ENCODE assay signal across 1 cellular context in genomic region chr12:93115198-93115601, GRCh38.
TF ChIP-seq lines count a peak whose summit lies in the region.

No MANE protein-coding gene starts in this region.

TF ChIP-seq in K562, 482 proteins besides CTCF, POLR2A, EP300 and RAD21 (continued from another document and continues in another):
- TF ChIP-seq ZNF76 (CRISPR knock-in tag; IDR thresholded peaks at IDR 0.05; ENCODE audit: borderline replicate concordance), result no peak
- peak; percentile 80; the same call in 1 of the 2 replicates for TF ChIP-seq ZNF395 (CRISPR knock-in tag; IDR thresholded peaks at IDR 0.05)
- TF ChIP-seq CXXC5 (CRISPR knock-in tag; IDR thresholded peaks at IDR 0.05), result peak; percentile 94
- no peak for TF ChIP-seq SLC30A9 (CRISPR knock-in tag; IDR thresholded peaks at IDR 0.05)
- TF ChIP-seq CCNT2 (IDR thresholded peaks at IDR 0.05; ENCODE audit: borderline replicate concordance, extremely low read depth, insufficient read length, low read depth, low read length), result peak; percentile 66
- peak; percentile 79 for TF ChIP-seq ZEB2 (IDR thresholded peaks at IDR 0.05)
- TF ChIP-seq ZC3H4 (CRISPR knock-in tag; IDR thresholded peaks at IDR 0.05; ENCODE audit: borderline replicate concordance), result no peak
- TF ChIP-seq SRSF9 (IDR thresholded peaks at IDR 0.05; ENCODE audit: borderline replicate concordance, low read depth, low read length), result no peak
- TF ChIP-seq ZKSCAN1 (IDR thresholded peaks at IDR 0.05; ENCODE audit: low read depth, low read length), result no peak
- TF ChIP-seq, protein P1, sequence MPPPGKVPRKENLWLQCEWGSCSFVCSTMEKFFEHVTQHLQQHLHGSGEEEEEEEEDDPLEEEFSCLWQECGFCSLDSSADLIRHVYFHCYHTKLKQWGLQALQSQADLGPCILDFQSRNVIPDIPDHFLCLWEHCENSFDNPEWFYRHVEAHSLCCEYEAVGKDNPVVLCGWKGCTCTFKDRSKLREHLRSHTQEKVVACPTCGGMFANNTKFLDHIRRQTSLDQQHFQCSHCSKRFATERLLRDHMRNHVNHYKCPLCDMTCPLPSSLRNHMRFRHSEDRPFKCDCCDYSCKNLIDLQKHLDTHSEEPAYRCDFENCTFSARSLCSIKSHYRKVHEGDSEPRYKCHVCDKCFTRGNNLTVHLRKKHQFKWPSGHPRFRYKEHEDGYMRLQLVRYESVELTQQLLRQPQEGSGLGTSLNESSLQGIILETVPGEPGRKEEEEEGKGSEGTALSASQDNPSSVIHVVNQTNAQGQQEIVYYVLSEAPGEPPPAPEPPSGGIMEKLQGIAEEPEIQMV (tag; conservative IDR thresholded peaks at IDR 0.05; ENCODE audit: low read depth), result no peak
- TF ChIP-seq DIDO1 (tag; IDR thresholded peaks at IDR 0.05; ENCODE audit: low read depth), result no peak
- TF ChIP-seq BDP1 (IDR thresholded peaks at IDR 0.05; ENCODE audit: insufficient read depth, insufficient read length), result no peak
- TF ChIP-seq, protein P2, sequence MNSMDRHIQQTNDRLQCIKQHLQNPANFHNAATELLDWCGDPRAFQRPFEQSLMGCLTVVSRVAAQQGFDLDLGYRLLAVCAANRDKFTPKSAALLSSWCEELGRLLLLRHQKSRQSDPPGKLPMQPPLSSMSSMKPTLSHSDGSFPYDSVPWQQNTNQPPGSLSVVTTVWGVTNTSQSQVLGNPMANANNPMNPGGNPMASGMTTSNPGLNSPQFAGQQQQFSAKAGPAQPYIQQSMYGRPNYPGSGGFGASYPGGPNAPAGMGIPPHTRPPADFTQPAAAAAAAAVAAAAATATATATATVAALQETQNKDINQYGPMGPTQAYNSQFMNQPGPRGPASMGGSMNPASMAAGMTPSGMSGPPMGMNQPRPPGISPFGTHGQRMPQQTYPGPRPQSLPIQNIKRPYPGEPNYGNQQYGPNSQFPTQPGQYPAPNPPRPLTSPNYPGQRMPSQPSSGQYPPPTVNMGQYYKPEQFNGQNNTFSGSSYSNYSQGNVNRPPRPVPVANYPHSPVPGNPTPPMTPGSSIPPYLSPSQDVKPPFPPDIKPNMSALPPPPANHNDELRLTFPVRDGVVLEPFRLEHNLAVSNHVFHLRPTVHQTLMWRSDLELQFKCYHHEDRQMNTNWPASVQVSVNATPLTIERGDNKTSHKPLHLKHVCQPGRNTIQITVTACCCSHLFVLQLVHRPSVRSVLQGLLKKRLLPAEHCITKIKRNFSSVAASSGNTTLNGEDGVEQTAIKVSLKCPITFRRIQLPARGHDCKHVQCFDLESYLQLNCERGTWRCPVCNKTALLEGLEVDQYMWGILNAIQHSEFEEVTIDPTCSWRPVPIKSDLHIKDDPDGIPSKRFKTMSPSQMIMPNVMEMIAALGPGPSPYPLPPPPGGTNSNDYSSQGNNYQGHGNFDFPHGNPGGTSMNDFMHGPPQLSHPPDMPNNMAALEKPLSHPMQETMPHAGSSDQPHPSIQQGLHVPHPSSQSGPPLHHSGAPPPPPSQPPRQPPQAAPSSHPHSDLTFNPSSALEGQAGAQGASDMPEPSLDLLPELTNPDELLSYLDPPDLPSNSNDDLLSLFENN (IDR thresholded peaks at IDR 0.05; ENCODE audit: low read depth in 2 of 2, low read length in 2 of 2), result peak in 1 of 2 experiments; percentile 82; a peak in 1 of 4 replicates
- TF ChIP-seq, protein P3, sequence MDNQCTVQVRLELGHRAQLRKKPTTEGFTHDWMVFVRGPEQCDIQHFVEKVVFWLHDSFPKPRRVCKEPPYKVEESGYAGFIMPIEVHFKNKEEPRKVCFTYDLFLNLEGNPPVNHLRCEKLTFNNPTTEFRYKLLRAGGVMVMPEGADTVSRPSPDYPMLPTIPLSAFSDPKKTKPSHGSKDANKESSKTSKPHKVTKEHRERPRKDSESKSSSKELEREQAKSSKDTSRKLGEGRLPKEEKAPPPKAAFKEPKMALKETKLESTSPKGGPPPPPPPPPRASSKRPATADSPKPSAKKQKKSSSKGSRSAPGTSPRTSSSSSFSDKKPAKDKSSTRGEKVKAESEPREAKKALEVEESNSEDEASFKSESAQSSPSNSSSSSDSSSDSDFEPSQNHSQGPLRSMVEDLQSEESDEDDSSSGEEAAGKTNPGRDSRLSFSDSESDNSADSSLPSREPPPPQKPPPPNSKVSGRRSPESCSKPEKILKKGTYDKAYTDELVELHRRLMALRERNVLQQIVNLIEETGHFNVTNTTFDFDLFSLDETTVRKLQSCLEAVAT (IDR thresholded peaks at IDR 0.05), result 0 out of 4 replicates have a peak, but pooled peaks of 1 of the 2 experiments have one; percentile 17
- no peak for TF ChIP-seq TEAD1 (CRISPR knock-in tag; IDR thresholded peaks at IDR 0.05)
- TF ChIP-seq OTX1 (CRISPR knock-in tag; IDR thresholded peaks at IDR 0.05), result no peak
- peak; percentile 98 for TF ChIP-seq TCF3 (CRISPR knock-in tag; IDR thresholded peaks at IDR 0.05)
- 0 out of 3 replicates have a peak, but pooled peaks of 1 of the 2 experiments have one; percentile 20 for TF ChIP-seq CBX3 (IDR thresholded peaks at IDR 0.05; ENCODE audit: borderline replicate concordance in 1 of 2, low read length in 2 of 2)
- peak; percentile 28; the same call in 1 of the 2 replicates for TF ChIP-seq JUND (IDR thresholded peaks at IDR 0.05; ENCODE audit: borderline replicate concordance, low read depth, low read length)
- no peak; the same call in 2 of the 3 replicates for TF ChIP-seq JUND (tag; IDR thresholded peaks at IDR 0.05; ENCODE audit: borderline replicate concordance, low read depth, low read length)
- peak; percentile 96 for TF ChIP-seq CBFA2T2 (conservative IDR thresholded peaks at IDR 0.05)
- peak; percentile 63 for TF ChIP-seq MEF2D (tag; conservative IDR thresholded peaks at IDR 0.05; ENCODE audit: low read depth)
- TF ChIP-seq, protein P4, sequence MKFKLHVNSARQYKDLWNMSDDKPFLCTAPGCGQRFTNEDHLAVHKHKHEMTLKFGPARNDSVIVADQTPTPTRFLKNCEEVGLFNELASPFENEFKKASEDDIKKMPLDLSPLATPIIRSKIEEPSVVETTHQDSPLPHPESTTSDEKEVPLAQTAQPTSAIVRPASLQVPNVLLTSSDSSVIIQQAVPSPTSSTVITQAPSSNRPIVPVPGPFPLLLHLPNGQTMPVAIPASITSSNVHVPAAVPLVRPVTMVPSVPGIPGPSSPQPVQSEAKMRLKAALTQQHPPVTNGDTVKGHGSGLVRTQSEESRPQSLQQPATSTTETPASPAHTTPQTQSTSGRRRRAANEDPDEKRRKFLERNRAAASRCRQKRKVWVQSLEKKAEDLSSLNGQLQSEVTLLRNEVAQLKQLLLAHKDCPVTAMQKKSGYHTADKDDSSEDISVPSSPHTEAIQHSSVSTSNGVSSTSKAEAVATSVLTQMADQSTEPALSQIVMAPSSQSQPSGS (CRISPR knock-in tag; IDR thresholded peaks at IDR 0.05), result no peak
- TF ChIP-seq ZNF133 (CRISPR knock-in tag; IDR thresholded peaks at IDR 0.05), result no peak
- TF ChIP-seq, protein P5, sequence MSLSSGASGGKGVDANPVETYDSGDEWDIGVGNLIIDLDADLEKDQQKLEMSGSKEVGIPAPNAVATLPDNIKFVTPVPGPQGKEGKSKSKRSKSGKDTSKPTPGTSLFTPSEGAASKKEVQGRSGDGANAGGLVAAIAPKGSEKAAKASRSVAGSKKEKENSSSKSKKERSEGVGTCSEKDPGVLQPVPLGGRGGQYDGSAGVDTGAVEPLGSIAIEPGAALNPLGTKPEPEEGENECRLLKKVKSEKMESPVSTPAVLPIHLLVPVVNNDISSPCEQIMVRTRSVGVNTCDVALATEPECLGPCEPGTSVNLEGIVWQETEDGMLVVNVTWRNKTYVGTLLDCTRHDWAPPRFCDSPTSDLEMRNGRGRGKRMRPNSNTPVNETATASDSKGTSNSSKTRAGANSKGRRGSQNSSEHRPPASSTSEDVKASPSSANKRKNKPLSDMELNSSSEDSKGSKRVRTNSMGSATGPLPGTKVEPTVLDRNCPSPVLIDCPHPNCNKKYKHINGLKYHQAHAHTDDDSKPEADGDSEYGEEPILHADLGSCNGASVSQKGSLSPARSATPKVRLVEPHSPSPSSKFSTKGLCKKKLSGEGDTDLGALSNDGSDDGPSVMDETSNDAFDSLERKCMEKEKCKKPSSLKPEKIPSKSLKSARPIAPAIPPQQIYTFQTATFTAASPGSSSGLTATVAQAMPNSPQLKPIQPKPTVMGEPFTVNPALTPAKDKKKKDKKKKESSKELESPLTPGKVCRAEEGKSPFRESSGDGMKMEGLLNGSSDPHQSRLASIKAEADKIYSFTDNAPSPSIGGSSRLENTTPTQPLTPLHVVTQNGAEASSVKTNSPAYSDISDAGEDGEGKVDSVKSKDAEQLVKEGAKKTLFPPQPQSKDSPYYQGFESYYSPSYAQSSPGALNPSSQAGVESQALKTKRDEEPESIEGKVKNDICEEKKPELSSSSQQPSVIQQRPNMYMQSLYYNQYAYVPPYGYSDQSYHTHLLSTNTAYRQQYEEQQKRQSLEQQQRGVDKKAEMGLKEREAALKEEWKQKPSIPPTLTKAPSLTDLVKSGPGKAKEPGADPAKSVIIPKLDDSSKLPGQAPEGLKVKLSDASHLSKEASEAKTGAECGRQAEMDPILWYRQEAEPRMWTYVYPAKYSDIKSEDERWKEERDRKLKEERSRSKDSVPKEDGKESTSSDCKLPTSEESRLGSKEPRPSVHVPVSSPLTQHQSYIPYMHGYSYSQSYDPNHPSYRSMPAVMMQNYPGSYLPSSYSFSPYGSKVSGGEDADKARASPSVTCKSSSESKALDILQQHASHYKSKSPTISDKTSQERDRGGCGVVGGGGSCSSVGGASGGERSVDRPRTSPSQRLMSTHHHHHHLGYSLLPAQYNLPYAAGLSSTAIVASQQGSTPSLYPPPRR (CRISPR knock-in tag; IDR thresholded peaks at IDR 0.05; ENCODE audit: borderline replicate concordance), result peak; percentile 51; the same call in 1 of the 2 replicates
- peak; percentile 89 for TF ChIP-seq KLF16 (IDR thresholded peaks at IDR 0.05)
- TF ChIP-seq SMAD1 (IDR thresholded peaks at IDR 0.05; ENCODE audit: low read depth, low read length, partially characterized antibody), result peak; percentile 37
- TF ChIP-seq TEAD4 (IDR thresholded peaks at IDR 0.05; ENCODE audit: low read length), result peak; percentile 96
- TF ChIP-seq TEAD4 (CRISPR knock-in tag; IDR thresholded peaks at IDR 0.05; ENCODE audit: borderline replicate concordance), result no peak
- no peak for TF ChIP-seq ZNF146 (CRISPR knock-in tag; IDR thresholded peaks at IDR 0.05; ENCODE audit: unreplicated experiment)
- TF ChIP-seq HDAC2 (IDR thresholded peaks at IDR 0.05), result 0 out of 2 replicates have a peak, but pooled peaks have one; percentile 30
- 0 out of 2 replicates have a peak, but pooled peaks have one; percentile 30 for TF ChIP-seq BHLHE40 (IDR thresholded peaks at IDR 0.05; ENCODE audit: low read length)
- TF ChIP-seq ZNF263 (CRISPR knock-in tag; IDR thresholded peaks at IDR 0.05; ENCODE audit: borderline replicate concordance), result no peak
- peak; percentile 36; the same call in 1 of the 2 replicates for TF ChIP-seq TOE1 (IDR thresholded peaks at IDR 0.05; ENCODE audit: borderline replicate concordance)
- no peak for TF ChIP-seq TOE1 (CRISPR knock-in tag; IDR thresholded peaks at IDR 0.05; ENCODE audit: borderline replicate concordance, low read depth)
- TF ChIP-seq MTA2 (IDR thresholded peaks at IDR 0.05; ENCODE audit: low read depth), result peak; percentile 92
- peak; percentile 80 to 83; a peak in 3 of 4 replicates for TF ChIP-seq TBL1XR1 (IDR thresholded peaks at IDR 0.05; ENCODE audit: low read length in 2 of 2)
- TF ChIP-seq CHD4 (IDR thresholded peaks at IDR 0.05; ENCODE audit: insufficient read depth, insufficient replicate concordance, low read depth, low read length, poor library complexity, severe bottlenecking), result no peak
- TF ChIP-seq, protein P6, sequence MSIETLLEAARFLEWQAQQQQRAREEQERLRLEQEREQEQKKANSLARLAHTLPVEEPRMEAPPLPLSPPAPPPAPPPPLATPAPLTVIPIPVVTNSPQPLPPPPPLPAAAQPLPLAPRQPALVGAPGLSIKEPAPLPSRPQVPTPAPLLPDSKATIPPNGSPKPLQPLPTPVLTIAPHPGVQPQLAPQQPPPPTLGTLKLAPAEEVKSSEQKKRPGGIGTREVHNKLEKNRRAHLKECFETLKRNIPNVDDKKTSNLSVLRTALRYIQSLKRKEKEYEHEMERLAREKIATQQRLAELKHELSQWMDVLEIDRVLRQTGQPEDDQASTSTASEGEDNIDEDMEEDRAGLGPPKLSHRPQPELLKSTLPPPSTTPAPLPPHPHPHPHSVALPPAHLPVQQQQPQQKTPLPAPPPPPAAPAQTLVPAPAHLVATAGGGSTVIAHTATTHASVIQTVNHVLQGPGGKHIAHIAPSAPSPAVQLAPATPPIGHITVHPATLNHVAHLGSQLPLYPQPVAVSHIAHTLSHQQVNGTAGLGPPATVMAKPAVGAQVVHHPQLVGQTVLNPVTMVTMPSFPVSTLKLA (conservative IDR thresholded peaks at IDR 0.05), result peak; percentile 28 to 66; a peak in 3 of 4 replicates
- peak; percentile 16 for TF ChIP-seq TAF1 (IDR thresholded peaks at IDR 0.05; ENCODE audit: control insufficient read depth, extremely low read depth, insufficient read depth, low read length, severe bottlenecking)
- 0 out of 2 replicates have a peak, but pooled peaks have one; percentile 28 for TF ChIP-seq ZNF384 (IDR thresholded peaks at IDR 0.05; ENCODE audit: low read depth, low read length)
- peak; percentile 24; the same call in 1 of the 2 replicates for TF ChIP-seq EP400 (IDR thresholded peaks at IDR 0.05)
- TF ChIP-seq, protein P7, sequence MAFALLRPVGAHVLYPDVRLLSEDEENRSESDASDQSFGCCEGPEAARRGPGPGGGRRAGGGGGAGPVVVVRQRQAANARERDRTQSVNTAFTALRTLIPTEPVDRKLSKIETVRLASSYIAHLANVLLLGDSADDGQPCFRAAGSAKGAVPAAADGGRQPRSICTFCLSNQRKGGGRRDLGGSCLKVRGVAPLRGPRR (CRISPR knock-in tag; IDR thresholded peaks at IDR 0.05), result no peak
- TF ChIP-seq HNRNPUL1 (IDR thresholded peaks at IDR 0.05; ENCODE audit: low read length), result no peak
